Comparison of ENCODE assay signal across 15 cellular contexts in genomic region chr3:30826381-30827061, GRCh38.
DNase-seq lines count a peak whose midpoint lies in the region; ATAC-seq, FAIRE-seq and TF ChIP-seq lines count a peak whose summit lies in the region.
"Had no signal": no experiment of that assay in that cellular context is flagged by ENCODE, and none has a peak within 500 bp of the region (broad histone marks: within the 10 kb centered on the region; RNA-seq: fewer than 3 reads in every experiment).

No MANE protein-coding gene starts in this region.

- no peak for ATAC-seq in HG03565 (IDR thresholded peaks at IDR 0.05; ENCODE audit: unreplicated experiment)

- DNase-seq in AG20443 (ENCODE audit: low spot score) (peak; percentile 14), MG63 (peak; percentile 43), cerebellum (ENCODE audit: low spot score) (peak; percentile 61), kidney (peak; percentile 15), SIG-M5 treated with dmso at 0.1 percent for 504 hours (lab: John Stamatoyannopoulos, UW; ENCODE audit: unreplicated experiment) (no peak), NCI-H187 (lab: John Stamatoyannopoulos, UW) (no peak), NCI-H1436 (lab: John Stamatoyannopoulos, UW) (no peak)
- DNase-seq: activated CD8-positive, alpha-beta memory T cell treated with anti-CD3 and anti-CD28 coated beads for 24 hours; anterior cingulate cortex; DND-41; NCI-H2171 treated with DMSO at 0.1 percent for 48 hours; stimulated activated CD4-positive, alpha-beta T cell treated with anti-CD3 and anti-CD28 coated beads, Interleukin-15, amount 100 ng/mL, for 24 hours had no signal

- H3K27me3 ChIP-seq in MG63: no peaks in the 10 kb centered on the region

- H3K4me3 ChIP-seq in MG63: no peak overlapping the region
- no peak overlapping the region for H3K4me3 ChIP-seq in kidney (ENCODE audit: low read length in 2 of 2)

- no peak for FAIRE-seq in kidney (lab: Jason Lieb, UNC)
- FAIRE-seq: GM12892 had no signal

- no peak overlapping the region for H3K9ac ChIP-seq in kidney (ENCODE audit: low read length in 2 of 2)
- H3K9ac ChIP-seq: parathyroid adenoma had no signal

- intact Hi-C loops in kidney (cut with DNase I): no loop called here

- H3K9me3 ChIP-seq in MG63 (no peaks in the 10 kb centered on the region), kidney (ENCODE audit: control insufficient read depth in 1 of 2, low read length in 2 of 2) (no peaks in the 10 kb centered on the region)

- H3K36me3 ChIP-seq in MG63 (no peaks in the 10 kb centered on the region), kidney (ENCODE audit: control insufficient read depth in 1 of 2, insufficient read depth in 2 of 2, low read length in 2 of 2) (no peaks in the 10 kb centered on the region)

- no peak for TF ChIP-seq CTCF in kidney (IDR thresholded peaks at IDR 0.05; ENCODE audit: borderline replicate concordance, extremely low read depth, insufficient read depth)

- H3K4me1 ChIP-seq in kidney (ENCODE audit: control insufficient read depth in 1 of 2, insufficient read depth in 1 of 2, low read depth in 1 of 2, low read length in 2 of 2): no peaks in the 10 kb centered on the region
- H3K4me1 ChIP-seq: parathyroid adenoma had no signal

- no peak overlapping the region for H3K27ac ChIP-seq in kidney (ENCODE audit: low read depth in 2 of 2, low read length in 2 of 2)
- H3K27ac ChIP-seq: parathyroid adenoma had no signal

Comparison
In these comparisons a context has a peak if more than half of its experiments do, and no peak if none do; other contexts are left out.
1. DNase-seq: peak in AG20443 (single experiment), MG63 (single experiment), cerebellum (single experiment) and kidney (single experiment); none in SIG-M5 treated with dmso at 0.1 percent for 504 hours (single experiment), NCI-H187 (0 of 2) and NCI-H1436 (single experiment).